1 cellular context compared by ENCODE assay signal in genomic region chr5:72167790-72168189, GRCh38.
A peak's percentile ranks its signal among the peaks of the same experiment; 100 is the strongest.
TF ChIP-seq lines count a peak whose summit lies in the region.

No MANE protein-coding gene starts in this region.

TF ChIP-seq in HEK293, 187 proteins besides CTCF, POLR2A, EP300 and RAD21 (continued from another document):
- TF ChIP-seq REST (tag by site-specific recombination; IDR thresholded peaks at IDR 0.05): peak; percentile 51; the same call in 1 of the 2 replicates
- TF ChIP-seq SALL2 (tag by site-specific recombination; IDR thresholded peaks at IDR 0.05; ENCODE audit: borderline replicate concordance): no peak
- no peak for TF ChIP-seq ZBTB1 (tag by site-specific recombination; IDR thresholded peaks at IDR 0.05)
- no peak for TF ChIP-seq ZNF473 (tag by site-specific recombination; IDR thresholded peaks at IDR 0.05)
- no peak for TF ChIP-seq ZNF76 (tag by site-specific recombination; IDR thresholded peaks at IDR 0.05; ENCODE audit: borderline replicate concordance, low read depth)
